ENCODE assay signal across 14 cellular contexts in the genomic region with DNA sequence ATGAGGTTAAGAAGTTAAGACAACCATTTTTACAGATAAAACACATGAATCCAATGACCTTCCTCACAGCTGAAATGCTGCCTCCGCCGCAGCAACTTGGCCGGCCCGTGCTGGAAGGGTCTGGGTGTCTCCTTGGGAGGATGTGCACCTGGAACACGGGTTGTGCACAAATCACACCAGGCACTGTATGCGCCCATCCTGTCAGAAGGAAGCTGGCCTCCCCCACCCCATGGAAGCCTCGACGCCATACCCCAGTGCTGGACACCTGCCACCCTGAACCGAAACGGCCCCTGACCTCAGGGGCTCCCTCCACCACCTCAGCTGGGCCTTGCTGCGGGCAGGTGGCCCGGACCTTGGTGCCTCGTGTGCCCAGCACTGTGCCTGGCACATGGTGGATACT.
A peak's percentile ranks its signal among the peaks of the same experiment; 100 is the strongest.
DNase-seq lines count a peak whose midpoint lies in the region; ATAC-seq and TF ChIP-seq lines count a peak whose summit lies in the region.
"Had no signal": no experiment of that assay in that cellular context is flagged by ENCODE, and none has a peak within 500 bp of the region (broad histone marks: within the 10 kb centered on the region; RNA-seq: fewer than 3 reads in every experiment).

No MANE protein-coding gene starts in this region.

- H3K27ac Mint-ChIP-seq in type B pancreatic cell, result peak overlapping the region; percentile 65
- H3K27ac Mint-ChIP-seq in activated CD4-positive, alpha-beta T cell treated with anti-CD3 and anti-CD28 coated beads, Interleukin-2, amount 10 ng/mL, durations not matched to agents 7 days and 5 days, result no peak overlapping the region
- H3K27ac Mint-ChIP-seq: IgD-negative memory B cell had no signal

- DNase-seq in cardiac muscle cell (ENCODE audit: low read depth in 1 of 2, low spot score in 1 of 2) (no peak), left ventricle myocardium inferior (no peak), breast epithelium (ENCODE audit: low spot score in 2 of 2) (no peak), type B pancreatic cell (ENCODE audit: extremely low spot score, unreplicated experiment) (no peak), NCI-H774 (lab: John Stamatoyannopoulos, UW) (no peak)
- no peak for DNase-seq in activated CD4-positive, alpha-beta T cell treated with anti-CD3 and anti-CD28 coated beads, Interleukin-2, amount 10 ng/mL, durations not matched to agents 7 days and 5 days
- DNase-seq: 8988T, DMS53, H9, NCI-H1417 treated with DMSO at 0.1 percent for 48 hours, NCI-H524 treated with DMSO at 0.1 percent for 48 hours had no signal

- CTCF ChIA-PET in activated CD4-positive, alpha-beta T cell treated with anti-CD3 and anti-CD28 coated beads, Interleukin-2, amount 10 ng/mL, durations not matched to agents 7 days and 5 days (lab: Charles Lee), result no interaction called here

- H3K9me3 Mint-ChIP-seq in type B pancreatic cell, result peaks cover 6% of the 10 kb centered on the region
- no peaks in the 10 kb centered on the region for H3K9me3 Mint-ChIP-seq in activated CD4-positive, alpha-beta T cell treated with anti-CD3 and anti-CD28 coated beads, Interleukin-2, amount 10 ng/mL, durations not matched to agents 7 days and 5 days

- no peak for TF ChIP-seq CTCF in cardiac muscle cell (IDR thresholded peaks at IDR 0.05; ENCODE audit: low read depth, low read length)
- TF ChIP-seq CTCF in left ventricle myocardium inferior (IDR thresholded peaks at IDR 0.05; ENCODE audit: borderline replicate concordance), result no peak
- TF ChIP-seq CTCF in breast epithelium (IDR thresholded peaks at IDR 0.05), result no peak
- TF ChIP-seq CTCF in type B pancreatic cell (conservative IDR thresholded peaks at IDR 0.05), result no peak

- H3K4me3 Mint-ChIP-seq in type B pancreatic cell, result no peak overlapping the region
- H3K4me3 Mint-ChIP-seq in activated CD4-positive, alpha-beta T cell treated with anti-CD3 and anti-CD28 coated beads, Interleukin-2, amount 10 ng/mL, durations not matched to agents 7 days and 5 days, result no peak overlapping the region
- H3K4me3 Mint-ChIP-seq: H9, IgD-negative memory B cell had no signal

- peaks cover 40% of the 10 kb centered on the region for H3K36me3 Mint-ChIP-seq in type B pancreatic cell
- no peaks in the 10 kb centered on the region for H3K36me3 Mint-ChIP-seq in activated CD4-positive, alpha-beta T cell treated with anti-CD3 and anti-CD28 coated beads, Interleukin-2, amount 10 ng/mL, durations not matched to agents 7 days and 5 days (ENCODE audit: low read depth)
- H3K36me3 Mint-ChIP-seq: IgD-negative memory B cell had no signal

- H3K9ac ChIP-seq in mucosa of rectum (ENCODE audit: low read depth in 1 of 2, low read length in 2 of 2), result no peak overlapping the region

- H3K36me3 ChIP-seq in cardiac muscle cell (peaks cover 11% of the 10 kb centered on the region), left ventricle myocardium inferior (peaks cover 64% of the 10 kb centered on the region), breast epithelium (no peaks in the 10 kb centered on the region), mucosa of rectum (ENCODE audit: control insufficient read depth in 2 of 2, insufficient read depth in 2 of 2, low read length in 2 of 2) (peaks cover 0 to 6% of the 10 kb centered on the region in 2 donors)

- TF ChIP-seq POLR2A in breast epithelium (IDR thresholded peaks at IDR 0.05), result no peak

- H3K27ac ChIP-seq in cardiac muscle cell, result peak overlapping the region; percentile 73
- no peak overlapping the region for H3K27ac ChIP-seq in left ventricle myocardium inferior (replicated peaks)
- peak overlapping the region; percentile 76 to 87 for H3K27ac ChIP-seq in breast epithelium
- H3K27ac ChIP-seq in mucosa of rectum (ENCODE audit: low read depth in 2 of 2, low read length in 2 of 2), result peak overlapping the region; percentile 79 to 83

- no peak for ATAC-seq in HG02678 (IDR thresholded peaks at IDR 0.05; ENCODE audit: unreplicated experiment)

- peaks cover 19% of the 10 kb centered on the region for H3K4me1 Mint-ChIP-seq in type B pancreatic cell (ENCODE audit: unreplicated experiment)
- H3K4me1 Mint-ChIP-seq in activated CD4-positive, alpha-beta T cell treated with anti-CD3 and anti-CD28 coated beads, Interleukin-2, amount 10 ng/mL, durations not matched to agents 7 days and 5 days, result no peaks in the 10 kb centered on the region

- H3K27me3 ChIP-seq in cardiac muscle cell (no peaks in the 10 kb centered on the region), left ventricle myocardium inferior (ENCODE audit: low read depth) (peaks cover 14% of the 10 kb centered on the region), breast epithelium (no peaks in the 10 kb centered on the region), mucosa of rectum (ENCODE audit: control insufficient read depth in 2 of 2, insufficient read depth in 2 of 2, low read length in 2 of 2) (no peaks in the 10 kb centered on the region)

- peaks cover 42% of the 10 kb centered on the region for H3K4me1 ChIP-seq in cardiac muscle cell (ENCODE audit: low read depth)
- peaks cover 9% of the 10 kb centered on the region for H3K4me1 ChIP-seq in left ventricle myocardium inferior
- no peaks in the 10 kb centered on the region for H3K4me1 ChIP-seq in breast epithelium
- peaks cover 8 to 21% of the 10 kb centered on the region in 2 donors for H3K4me1 ChIP-seq in mucosa of rectum (ENCODE audit: control insufficient read depth in 2 of 2, insufficient read depth in 2 of 2, low read length in 2 of 2)

- intact Hi-C loops in left ventricle myocardium inferior (cut with micrococcal nuclease) (no loop called here), breast epithelium (cut with DNase I; ENCODE audit: low total_unique reads) (no loop called here)

- no peaks in the 10 kb centered on the region for H3K27me3 Mint-ChIP-seq in type B pancreatic cell
- H3K27me3 Mint-ChIP-seq in activated CD4-positive, alpha-beta T cell treated with anti-CD3 and anti-CD28 coated beads, Interleukin-2, amount 10 ng/mL, durations not matched to agents 7 days and 5 days, result peaks cover 2% of the 10 kb centered on the region

- H3K9me3 ChIP-seq in cardiac muscle cell (ENCODE audit: low read depth) (no peaks in the 10 kb centered on the region), left ventricle myocardium inferior (replicated peaks) (peaks cover 14% of the 10 kb centered on the region), breast epithelium (no peaks in the 10 kb centered on the region), mucosa of rectum (ENCODE audit: control insufficient read depth in 2 of 2, low read length in 2 of 2) (peaks cover 0 to 3% of the 10 kb centered on the region in 2 donors)

- H3K4me3 ChIP-seq in cardiac muscle cell (no peak overlapping the region), left ventricle myocardium inferior (no peak overlapping the region), breast epithelium (no peak overlapping the region), mucosa of rectum (ENCODE audit: low read length in 2 of 2) (no peak overlapping the region)

- POLR2A ChIA-PET in activated CD4-positive, alpha-beta T cell treated with anti-CD3 and anti-CD28 coated beads, Interleukin-2, amount 10 ng/mL, durations not matched to agents 7 days and 5 days (lab: Charles Lee), result no interaction called here
